14 cellular contexts compared by ENCODE assay signal in the genomic region with DNA sequence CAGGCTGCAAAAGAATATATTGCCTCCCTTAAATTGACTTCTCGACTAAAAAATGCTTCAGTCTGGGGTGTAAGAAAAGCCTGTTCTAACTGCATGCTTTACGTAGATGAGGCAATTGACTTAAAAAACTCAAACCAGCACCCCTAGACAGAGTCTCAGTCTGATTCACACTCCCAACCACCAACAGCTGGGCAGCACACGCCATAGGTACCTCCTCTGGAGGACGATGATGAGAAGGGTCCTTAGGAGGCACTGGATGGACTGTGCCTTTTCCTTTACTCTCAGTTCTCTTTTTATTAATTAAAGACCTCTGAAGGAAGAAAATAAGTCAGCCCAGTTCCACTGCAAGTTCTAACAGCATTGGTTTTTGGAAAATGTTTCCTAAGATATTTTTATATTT.
DNase-seq lines count a peak whose midpoint lies in the region; ATAC-seq lines count a peak whose summit lies in the region.
"Had no signal": no experiment of that assay in that cellular context is flagged by ENCODE, and none has a peak within 500 bp of the region (broad histone marks: within the 10 kb centered on the region; RNA-seq: fewer than 3 reads in every experiment).

No MANE protein-coding gene starts in this region.

- peak overlapping the region; percentile 77 for H3K27ac ChIP-seq in SJCRH30
- H3K27ac ChIP-seq: WERI-Rb-1 had no signal

- no peaks in the 10 kb centered on the region for H3K27me3 ChIP-seq in SJCRH30

- H3K9me3 Mint-ChIP-seq in activated CD8-positive, alpha-beta T cell treated with anti-CD3 and anti-CD28 coated beads, Interleukin-2, amount 10 ng/mL, durations not matched to agents 7 days and 5 days (ENCODE audit: insufficient read depth) = no peaks in the 10 kb centered on the region

- H3K4me1 ChIP-seq in SJCRH30 = peaks cover 28% of the 10 kb centered on the region

- H3K9me3 ChIP-seq in SJCRH30 (replicated peaks) = no peaks in the 10 kb centered on the region

- H3K36me3 ChIP-seq in SJCRH30 = no peaks in the 10 kb centered on the region
- H3K36me3 ChIP-seq: WERI-Rb-1 had no signal

- CTCF ChIA-PET in activated CD8-positive, alpha-beta T cell treated with anti-CD3 and anti-CD28 coated beads, Interleukin-2, amount 10 ng/mL, durations not matched to agents 7 days and 5 days (lab: Charles Lee) = no interaction called here

- H3K4me3 ChIP-seq in SJCRH30 = no peak overlapping the region

- H3K4me1 Mint-ChIP-seq in activated CD8-positive, alpha-beta T cell treated with anti-CD3 and anti-CD28 coated beads, Interleukin-2, amount 10 ng/mL, durations not matched to agents 7 days and 5 days (ENCODE audit: low read depth) = no peaks in the 10 kb centered on the region

- H3K27me3 Mint-ChIP-seq in activated CD8-positive, alpha-beta T cell treated with anti-CD3 and anti-CD28 coated beads, Interleukin-2, amount 10 ng/mL, durations not matched to agents 7 days and 5 days (ENCODE audit: low read depth) = peaks cover 2% of the 10 kb centered on the region

- H3K27ac Mint-ChIP-seq in activated CD8-positive, alpha-beta T cell treated with anti-CD3 and anti-CD28 coated beads, Interleukin-2, amount 10 ng/mL, durations not matched to agents 7 days and 5 days = no peak overlapping the region

- DNase-seq in SJCRH30 (no peak), ACHN (no peak), HCEC 1CT (no peak), NCI-H69 (lab: John Stamatoyannopoulos, UW) (no peak)
- DNase-seq in activated CD8-positive, alpha-beta T cell treated with anti-CD3 and anti-CD28 coated beads, Interleukin-2, amount 10 ng/mL, durations not matched to agents 7 days and 5 days = no peak
- DNase-seq: anterior cingulate cortex, EL, NCI-H510A treated with DMSO at 0.1 percent for 48 hours, retina, WERI-Rb-1 had no signal

- no peak overlapping the region for H3K4me3 Mint-ChIP-seq in activated CD8-positive, alpha-beta T cell treated with anti-CD3 and anti-CD28 coated beads, Interleukin-2, amount 10 ng/mL, durations not matched to agents 7 days and 5 days

- in situ Hi-C loops in ACHN (cut with HindIII; ENCODE audit: low pct_ligation_motif_present, low pct_unique_long_range_greater_than_20kb, low sequenced_read_pairs) = no loop called here

- H3K36me3 Mint-ChIP-seq in activated CD8-positive, alpha-beta T cell treated with anti-CD3 and anti-CD28 coated beads, Interleukin-2, amount 10 ng/mL, durations not matched to agents 7 days and 5 days (ENCODE audit: low read depth) = no peaks in the 10 kb centered on the region

- ATAC-seq in GM18861 (IDR thresholded peaks at IDR 0.05; ENCODE audit: unreplicated experiment) (peak; percentile 37), GM21526 (IDR thresholded peaks at IDR 0.05; ENCODE audit: low FRiP score, unreplicated experiment) (peak; percentile 38), HG03103 (IDR thresholded peaks at IDR 0.05; ENCODE audit: low read depth, unreplicated experiment) (peak; percentile 38)
- ATAC-seq in activated CD8-positive, alpha-beta T cell treated with anti-CD3 and anti-CD28 coated beads, Interleukin-2, amount 10 ng/mL, durations not matched to agents 7 days and 5 days = no peak
- ATAC-seq: Right ventricle myocardium inferior had no signal

- POLR2A ChIA-PET in activated CD8-positive, alpha-beta T cell treated with anti-CD3 and anti-CD28 coated beads, Interleukin-2, amount 10 ng/mL, durations not matched to agents 7 days and 5 days (lab: Charles Lee) = no interaction called here
